In the genomic region with DNA sequence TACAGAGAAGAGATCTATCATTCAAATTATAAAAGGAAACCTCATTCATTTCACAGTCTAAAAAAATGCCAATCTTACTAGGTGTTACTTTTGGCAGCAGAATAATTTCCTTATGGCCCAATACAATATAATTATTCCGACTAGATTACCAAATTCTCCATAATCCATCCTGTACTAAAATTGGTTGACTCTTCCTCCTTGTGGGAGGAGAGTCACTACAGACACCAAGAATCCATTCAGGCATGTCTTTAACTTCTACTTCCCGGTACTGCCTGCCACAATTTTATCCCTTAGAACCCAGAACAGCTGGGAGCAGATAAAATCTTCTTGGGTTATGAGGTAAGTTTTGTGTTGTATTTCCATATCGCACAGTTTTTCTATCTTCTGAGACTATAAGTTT, we compare ENCODE assay signal across 32 cellular contexts. TPM values are rescaled to one million over a fixed set of nuclear protein-coding genes. Genes with fewer than 3 reads are reported as not detected.
"Had no signal": no experiment of that assay in that cellular context is flagged by ENCODE, and none has a peak within 500 bp of the region (broad histone marks: within the 10 kb centered on the region; RNA-seq: fewer than 3 reads in every experiment).

No MANE protein-coding gene starts in this region.

- H3K4me1 ChIP-seq: esophagus squamous epithelium, heart right ventricle, lower lobe of right lung, parathyroid adenoma, right lobe of liver, upper lobe of right lung, uterus had no signal

- DNase-seq: cortex of kidney; effector memory CD8-positive, alpha-beta T cell; erythroblast; esophagus squamous epithelium; foreskin melanocyte; glutamatergic neuron; heart right ventricle; hippocampal formation; islet precursor cell; kidney glomerular epithelial cell; left ventricle myocardium superior; lower lobe of right lung; naive B cell; right lobe of liver; stimulated activated CD4-positive, alpha-beta T cell treated with anti-CD3 and anti-CD28 coated beads, Interleukin-12 subunit alpha, Interleukin-12 subunit beta, amount 100 ng/mL, for 4 hours; stimulated activated CD4-positive, alpha-beta T cell treated with anti-CD3 and anti-CD28 coated beads, Interleukin-1b, Interleukin-23, amount 100 ng/mL, for 48 hours; stimulated activated CD4-positive, alpha-beta T cell treated with anti-CD3 and anti-CD28 coated beads, Interleukin-4, amount 100 ng/mL, for 1 hour; stimulated activated CD8-positive, alpha-beta memory T cell treated with anti-CD3 and anti-CD28 coated beads, Interleukin-4, amount 100 ng/mL, for 48 hours; stimulated activated naive CD4-positive, alpha-beta T cell; stimulated activated naive CD8-positive, alpha-beta T cell treated with anti-CD3 and anti-CD28 coated beads, Interleukin-15, amount 100 ng/mL, for 72 hours; transverse colon; upper lobe of right lung; uterus had no signal

- H3K9me3 ChIP-seq: esophagus squamous epithelium, heart right ventricle, lower lobe of right lung, neutrophil, right lobe of liver, suprapubic skin, transverse colon, upper lobe of right lung, uterus had no signal

- H3K4me3 ChIP-seq: esophagus squamous epithelium, heart right ventricle, lower lobe of right lung, right lobe of liver, smooth muscle cell, suprapubic skin, transverse colon, upper lobe of right lung, uterus had no signal

- H3K4me2 ChIP-seq: smooth muscle cell had no signal

- H3K27me3 ChIP-seq: esophagus squamous epithelium, heart right ventricle, neutrophil, right lobe of liver, suprapubic skin, transverse colon, upper lobe of right lung, uterus had no signal

- H3K27ac ChIP-seq: esophagus squamous epithelium, heart right ventricle, lower lobe of right lung, neutrophil, parathyroid adenoma, right lobe of liver, suprapubic skin, upper lobe of right lung, uterus had no signal

- H3K36me3 ChIP-seq: uterus had no signal

- H3K9ac ChIP-seq: parathyroid adenoma had no signal

- H2AFZ ChIP-seq: parathyroid adenoma had no signal

RNA-seq across cellular contexts. Expression of a gene that starts 25.4 kb away (rescaled TPM):
- total RNA-seq: dermis microvascular lymphatic vessel endothelial cell; esophagus squamous epithelium; mononuclear cell; natural killer cell treated with Interleukin-12 subunit alpha and Interleukin-12 subunit beta and Interleukin-15 and Interleukin-18, amount 100 ng/mL, for 72 hours; neural crest cell; smooth muscle cell; suprapubic skin; uterus had no signal
- polyA plus RNA-seq: thymus had no signal
